ENCODE assay signal across 22 cellular contexts in genomic region chr12:105729931-105730330, GRCh38.
"Had no signal": no experiment of that assay in that cellular context is flagged by ENCODE, and none has a peak within 500 bp of the region (broad histone marks: within the 10 kb centered on the region; RNA-seq: fewer than 3 reads in every experiment).

No MANE protein-coding gene starts in this region.

- H3K36me3 Mint-ChIP-seq: IgD-negative memory B cell had no signal

- H3K9ac ChIP-seq: KMS-11, SK-N-SH had no signal

- FAIRE-seq: HTR-8/SVneo, K562, RCC 7860 had no signal

- H3K36me3 ChIP-seq: MG63 had no signal

- H3K4me1 Mint-ChIP-seq: IgD-negative memory B cell had no signal

- H3K9me3 ChIP-seq: MG63, SK-N-SH had no signal

- H3K4me3 ChIP-seq: K562, MG63 had no signal

- H3K27ac ChIP-seq: KMS-11, RWPE1 had no signal

- H3K27ac Mint-ChIP-seq: IgD-negative memory B cell had no signal

- DNase-seq: Kasumi-1, MG63, NCI-H1092, NCI-H1105 treated with DMSO at 0.1 percent for 48 hours, NCI-H1436, NCI-H187, NCI-H2029, NCI-H2081 treated with DMSO at 0.1 percent for 48 hours, NCI-H2171, NCI-H446, NCI-H510A, NCI-H524 treated with DMSO at 0.1 percent for 48 hours, NCI-H69, NCI-H774, SHP77, SK-N-SH had no signal

- ATAC-seq: K562 had no signal
